Comparison of ENCODE assay signal across 1 cellular context in genomic region chr9:111961575-111961974, GRCh38.
TF ChIP-seq lines count a peak whose summit lies in the region.

No MANE protein-coding gene starts in this region.

TF ChIP-seq in SK-N-SH, 30 proteins besides CTCF, POLR2A, EP300 and RAD21 (continued from another document):
- TF ChIP-seq GABPA (IDR thresholded peaks at IDR 0.05; ENCODE audit: low read depth) (no peak), ELF1 (IDR thresholded peaks at IDR 0.05) (no peak), RCOR1 (IDR thresholded peaks at IDR 0.05; ENCODE audit: low read length) (no peak), YY1 (IDR thresholded peaks at IDR 0.05; ENCODE audit: low read depth) (no peak), FOSL2 (IDR thresholded peaks at IDR 0.05; ENCODE audit: borderline replicate concordance, low read depth) (no peak), USF1 (IDR thresholded peaks at IDR 0.05; ENCODE audit: borderline replicate concordance, low read depth) (no peak), FOXM1 (IDR thresholded peaks at IDR 0.05; ENCODE audit: low read depth) (no peak), TAF1 (IDR thresholded peaks at IDR 0.05; ENCODE audit: borderline replicate concordance, low read depth, low read length) (no peak), JUND (IDR thresholded peaks at IDR 0.05) (no peak), TEAD4 (IDR thresholded peaks at IDR 0.05; ENCODE audit: borderline replicate concordance, insufficient read depth) (no peak)
- TF ChIP-seq, protein P1, sequence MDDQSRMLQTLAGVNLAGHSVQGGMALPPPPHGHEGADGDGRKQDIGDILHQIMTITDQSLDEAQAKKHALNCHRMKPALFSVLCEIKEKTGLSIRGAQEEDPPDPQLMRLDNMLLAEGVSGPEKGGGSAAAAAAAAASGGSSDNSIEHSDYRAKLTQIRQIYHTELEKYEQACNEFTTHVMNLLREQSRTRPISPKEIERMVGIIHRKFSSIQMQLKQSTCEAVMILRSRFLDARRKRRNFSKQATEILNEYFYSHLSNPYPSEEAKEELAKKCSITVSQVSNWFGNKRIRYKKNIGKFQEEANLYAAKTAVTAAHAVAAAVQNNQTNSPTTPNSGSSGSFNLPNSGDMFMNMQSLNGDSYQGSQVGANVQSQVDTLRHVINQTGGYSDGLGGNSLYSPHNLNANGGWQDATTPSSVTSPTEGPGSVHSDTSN (IDR thresholded peaks at IDR 0.05): no peak
